ENCODE assay signal across 14 cellular contexts in the genomic region with DNA sequence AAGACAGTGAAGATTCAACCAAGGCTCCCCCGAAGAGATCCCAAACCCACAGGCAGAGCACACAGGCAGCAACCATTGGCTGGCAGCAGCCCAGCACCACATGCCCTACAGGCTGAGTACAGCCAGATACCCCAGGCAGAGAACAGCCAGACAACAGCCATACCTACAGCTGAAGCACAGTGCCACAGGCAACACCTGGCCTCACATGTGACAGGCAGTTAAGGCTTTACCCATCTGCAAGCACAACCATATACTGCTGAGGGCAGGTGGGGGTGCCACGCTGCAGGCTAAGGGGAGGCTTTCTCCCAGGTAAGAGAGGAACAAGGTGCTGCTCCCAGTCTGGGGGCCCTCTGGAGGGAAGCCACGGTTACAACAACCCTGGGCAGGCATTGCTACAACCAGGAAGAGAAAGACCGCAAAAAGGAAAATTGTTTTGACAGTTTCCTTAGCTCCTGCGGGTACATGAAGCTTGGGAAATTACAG. TPM values are rescaled to one million over a fixed set of nuclear protein-coding genes. Genes with fewer than 3 reads are reported as not detected.
DNase-seq lines count a peak whose midpoint lies in the region; ATAC-seq and TF ChIP-seq lines count a peak whose summit lies in the region.
"Had no signal": no experiment of that assay in that cellular context is flagged by ENCODE, and none has a peak within 500 bp of the region (broad histone marks: within the 10 kb centered on the region; RNA-seq: fewer than 3 reads in every experiment).

No MANE protein-coding gene starts in this region.

- H2BK5ac ChIP-seq in mesendoderm (ENCODE audit: low read length) = no peak overlapping the region

- intact Hi-C loops in body of pancreas (cut with DNase I) = loop anchor here (10.0 kb wide), 1 partner anchor 172 kb away; no protein-coding TSS in a partner anchor
- intact Hi-C loops in gastrocnemius medialis (cut with DNase I; ENCODE audit: low total_unique reads) = no loop called here

- H3K36me3 ChIP-seq in body of pancreas (replicated peaks in 1 of 2; ENCODE audit: insufficient read depth in 1 of 2, low read depth in 2 of 2) = no peaks in the 10 kb centered on the region
- H3K36me3 ChIP-seq in mesendoderm (ENCODE audit: control insufficient read depth, insufficient read depth, low read length) = no peaks in the 10 kb centered on the region
- H3K36me3 ChIP-seq in gastrocnemius medialis = no peaks in the 10 kb centered on the region
- H3K36me3 ChIP-seq: thoracic aorta had no signal

- in situ Hi-C loops in G401 (cut with HindIII; ENCODE audit: low sequenced_read_pairs) (no loop called here), KBM-7 (cut with MboI; ENCODE audit: low pct_unique_long_range_greater_than_20kb, low sequenced_read_pairs) (no loop called here), gastrocnemius medialis (cut with MboI; ENCODE audit: low sequenced_read_pairs in 4 of 4) (loop anchor here (5.0 to 10.0 kb wide), 6 partner anchors 52 to 182 kb away; no protein-coding TSS in a partner anchor)

- 18 to 28% methylated on average over 4 to 5 of the region's 5 CpGs for WGBS in body of pancreas, 2 donors
- WGBS in mesendoderm (ENCODE audit: extremely low coverage, insufficient coverage, low lambda C conversion rate) = no CpG with 5 or more reads among the region's 5 CpGs

- no peak overlapping the region for H3K4ac ChIP-seq in mesendoderm (ENCODE audit: low read depth, low read length)

- no peak overlapping the region for H2BK120ac ChIP-seq in mesendoderm (ENCODE audit: low read depth, low read length)

- no peak overlapping the region for H2BK15ac ChIP-seq in mesendoderm (replicated peaks; ENCODE audit: low read depth)

- TF ChIP-seq POLR2A in body of pancreas (IDR thresholded peaks at IDR 0.05) = no peak
- TF ChIP-seq POLR2A in gastrocnemius medialis (IDR thresholded peaks at IDR 0.05) = no peak

- H3K4me1 ChIP-seq in body of pancreas (peaks cover 5% of the 10 kb centered on the region), mesendoderm (ENCODE audit: control insufficient read depth, low read depth, low read length) (no peaks in the 10 kb centered on the region), gastrocnemius medialis (peaks cover 3 to 8% of the 10 kb centered on the region in 2 donors)

- TF ChIP-seq CTCF in body of pancreas (IDR thresholded peaks at IDR 0.05) = peak in 2 of 7 experiments; percentile 10 to 16
- TF ChIP-seq CTCF in gastrocnemius medialis (IDR thresholded peaks at IDR 0.05 in 4 of 5, conservative IDR thresholded peaks at IDR 0.05 in 1 of 5) = no peak

- no peak overlapping the region for H3K18ac ChIP-seq in mesendoderm (ENCODE audit: low read length)

- no peaks in the 10 kb centered on the region for H3K79me1 ChIP-seq in mesendoderm (ENCODE audit: low read length)

- DNase-seq in G401 (ENCODE audit: low spot score) (peak; percentile 72), KBM-7 (peak; percentile 16), body of pancreas (peak in 3 of 4 donors; percentile 20 to 29 (median 22)), mesendoderm (peak; percentile 40), globus pallidus (ENCODE audit: low spot score) (no peak), gastrocnemius medialis (no peak)
- DNase-seq in activated CD4-positive, alpha-beta T cell treated with anti-CD3 and anti-CD28 coated beads for 1 hour = no peak
- DNase-seq: activated B cell treated with CpG ODN at 0.5 μM for 24 hours, foreskin melanocyte, GM23248, NCI-H1105 had no signal

- H3K9me3 ChIP-seq in body of pancreas (no peaks in the 10 kb centered on the region), gastrocnemius medialis (no peaks in the 10 kb centered on the region)
- H3K9me3 ChIP-seq: thoracic aorta had no signal

- no peak overlapping the region for H4K5ac ChIP-seq in mesendoderm (ENCODE audit: low read length)

- no peaks in the 10 kb centered on the region for H3K79me2 ChIP-seq in mesendoderm (ENCODE audit: control insufficient read depth, insufficient read depth, low read length)

- H3K27me3 ChIP-seq in body of pancreas = no peaks in the 10 kb centered on the region
- no peaks in the 10 kb centered on the region for H3K27me3 ChIP-seq in mesendoderm (ENCODE audit: insufficient read depth, low read length, poor library complexity)
- no peaks in the 10 kb centered on the region for H3K27me3 ChIP-seq in gastrocnemius medialis

- ATAC-seq in body of pancreas (peak; percentile 43), gastrocnemius medialis (no peak), GM19328 (IDR thresholded peaks at IDR 0.05; ENCODE audit: unreplicated experiment) (no peak)

- H3K27ac ChIP-seq in body of pancreas (no peak overlapping the region), mesendoderm (ENCODE audit: low read depth, low read length) (no peak overlapping the region), gastrocnemius medialis (no peak overlapping the region)
- H3K27ac ChIP-seq: GM23248, thoracic aorta had no signal

- no peak overlapping the region for H3K9ac ChIP-seq in mesendoderm (ENCODE audit: low read length)
- H3K9ac ChIP-seq: GM23248 had no signal

- no peak overlapping the region for H2AK5ac ChIP-seq in mesendoderm (ENCODE audit: low read length)

- H3K4me2 ChIP-seq in mesendoderm (ENCODE audit: low read length) = no peak overlapping the region

- H3K4me3 ChIP-seq in body of pancreas (no peak overlapping the region), mesendoderm (ENCODE audit: low read length) (no peak overlapping the region), gastrocnemius medialis (no peak overlapping the region)
- H3K4me3 ChIP-seq: GM23248, thoracic aorta had no signal

- peak overlapping the region; percentile 30 for H3K23ac ChIP-seq in mesendoderm (ENCODE audit: low read length)

- H4K8ac ChIP-seq in mesendoderm (ENCODE audit: low read depth, low read length) = no peak overlapping the region

- H3K56ac ChIP-seq in mesendoderm (ENCODE audit: low read length) = no peak overlapping the region

RNA-seq across cellular contexts. Expression of gene CHIT1, which starts 12.3 kb away (rescaled TPM):
- total RNA-seq in G401 (2014; rRNA removed; shearing (Covaris generic)) = not detected in 2 replicates
- total RNA-seq in body of pancreas = under 1 TPM in 1 of 2 donors, not detected in 1; 0.26 TPM
- polyA plus RNA-seq in mesendoderm (2013, experiment 1 of 2) = not detected
- polyA plus RNA-seq in mesendoderm (2013, experiment 2 of 2) = not detected
- total RNA-seq in gastrocnemius medialis = under 1 TPM in 1 of 4 donors, not detected in 3; 0.20 TPM
- total RNA-seq: GM23248, pulmonary artery endothelial cell had no signal
- polyA plus RNA-seq: GM23248 had no signal

RNA-seq across cellular contexts. Expression of gene CHI3L1, which starts 30.7 kb away (rescaled TPM):
- 1.3 TPM in 1 of 2 replicates, not detected in the other for total RNA-seq in G401 (2014; rRNA removed; shearing (Covaris generic))
- total RNA-seq in body of pancreas (1 to 10 TPM; 5.4 to 8.2 TPM), gastrocnemius medialis (10 to 100 TPM in 2 of 4 donors, 1 to 10 TPM in 2; 4.0 to 19.7 (median 9.9) TPM)
- polyA plus RNA-seq in mesendoderm (2013, experiment 1 of 2) = 0.22 TPM
- 0.20 TPM for polyA plus RNA-seq in mesendoderm (2013, experiment 2 of 2)
- total RNA-seq: pulmonary artery endothelial cell had no signal

RNA-seq across cellular contexts. Expression of gene MYBPH, which starts 41.6 kb away (rescaled TPM):
- total RNA-seq in G401 (2014; rRNA removed; shearing (Covaris generic)) = 0.47 TPM in 1 of 2 replicates, not detected in the other
- not detected for total RNA-seq in body of pancreas
- polyA plus RNA-seq in mesendoderm (2013, experiment 1 of 2) = not detected
- 0.04 TPM for polyA plus RNA-seq in mesendoderm (2013, experiment 2 of 2)
- 100 to 1,000 TPM in 1 of 4 donors, 10 to 100 TPM in 2, 1 to 10 TPM in 1; 7.4 to 260 (median 45.5) TPM for total RNA-seq in gastrocnemius medialis
- total RNA-seq: activated B cell treated with CpG ODN at 0.5 μM for 24 hours, pulmonary artery endothelial cell, thoracic aorta had no signal

Comparison
In these comparisons a context has a peak if more than half of its experiments do, and no peak if none do; other contexts are left out.
1. DNase-seq: peak in G401 (single experiment), KBM-7 (single experiment), body of pancreas (3 of 4) and mesendoderm (single experiment); none in globus pallidus (single experiment), gastrocnemius medialis (0 of 2) and activated CD4-positive, alpha-beta T cell treated with anti-CD3 and anti-CD28 coated beads for 1 hour (single experiment).
2. in situ Hi-C loops: an anchor here in gastrocnemius medialis (5.0 to 10.0 kb wide); none called in G401 and KBM-7.